In the genomic region with DNA sequence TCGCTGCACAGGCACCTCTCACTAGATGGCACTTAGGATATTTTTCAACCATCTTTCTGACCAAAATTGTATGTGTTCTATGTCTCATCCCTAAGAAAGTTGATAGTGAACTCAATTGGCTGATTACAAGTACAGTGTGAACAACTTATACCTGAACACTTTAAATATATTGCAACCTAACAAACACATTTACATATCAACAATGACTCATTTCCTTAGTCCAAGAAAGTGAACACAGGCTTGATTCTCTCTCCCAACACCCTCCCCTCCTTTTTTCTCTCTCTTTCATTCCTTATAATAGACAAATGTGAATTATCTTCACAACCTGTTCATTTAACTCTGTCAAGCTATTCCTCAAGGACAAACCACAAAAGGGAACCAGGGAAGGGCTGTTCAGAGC, we compare ENCODE assay signal across 12 cellular contexts.
"Had no signal": no experiment of that assay in that cellular context is flagged by ENCODE, and none has a peak within 500 bp of the region (broad histone marks: within the 10 kb centered on the region; RNA-seq: fewer than 3 reads in every experiment).

No MANE protein-coding gene starts in this region.

- H2AFZ ChIP-seq: parathyroid adenoma had no signal

- H3K27me3 ChIP-seq: left lung had no signal

- H3K36me3 ChIP-seq: left lung had no signal

- H3K9ac ChIP-seq: parathyroid adenoma had no signal

- H3K9me3 ChIP-seq: left lung, mucosa of descending colon had no signal

- H3K79me2 ChIP-seq: parathyroid adenoma had no signal

- H3K4me3 ChIP-seq: left lung, mucosa of descending colon had no signal

- H3K27ac ChIP-seq: left lung, parathyroid adenoma had no signal

- H3K4me1 ChIP-seq: left lung, parathyroid adenoma had no signal

- ATAC-seq: left lung; mucosa of descending colon; naive thymus-derived CD4-positive, alpha-beta T cell; stimulated activated effector memory CD8-positive, alpha-beta T cell treated with anti-CD3 and anti-CD28 coated beads, Interleukin-12 subunit alpha, Interleukin-12 subunit beta, amount 100 ng/mL, for 72 hours had no signal

- DNase-seq: activated B cell treated with CpG ODN at 0.5 μM for 24 hours; activated CD4-positive, alpha-beta T cell treated with anti-CD3 and anti-CD28 coated beads, Interleukin-2, amount 10 ng/mL, durations not matched to agents 24 days and 14 days; activated CD8-positive, alpha-beta memory T cell treated with anti-CD3 and anti-CD28 coated beads for 24 hours; anterior cingulate cortex; islet precursor cell; left lung; mucosa of descending colon; naive thymus-derived CD4-positive, alpha-beta T cell; retina; stimulated activated CD4-positive, alpha-beta T cell treated with anti-CD3 and anti-CD28 coated beads, Interleukin-12 subunit alpha, Interleukin-12 subunit beta, amount 100 ng/mL, for 4 hours had no signal
